ENCODE assay signal across 8 cellular contexts in genomic region chr7:17234398-17235021, GRCh38.
A peak's percentile ranks its signal among the peaks of the same experiment; 100 is the strongest.
DNase-seq lines count a peak whose midpoint lies in the region; ATAC-seq and TF ChIP-seq lines count a peak whose summit lies in the region.

No MANE protein-coding gene starts in this region.

- peak; percentile 86 for DNase-seq in NOMO-1 treated with dmso at 0.1 percent for 144 hours (lab: John Stamatoyannopoulos, UW; ENCODE audit: unreplicated experiment)
- DNase-seq in activated T-helper 1 cell treated with Interleukin-2 at 50 U/mL for 16 hours (ENCODE audit: low read depth), result peak; percentile 35
- DNase-seq in foreskin keratinocyte, result peak; percentile 78 to 88
- peak; percentile 77 for DNase-seq in smooth muscle cell of the brain vasculature (ENCODE audit: low read depth, low spot score)
- DNase-seq in NCI-H187 (lab: John Stamatoyannopoulos, UW), result no peak
- no peak for DNase-seq in HAP-1 (ENCODE audit: low spot score in 2 of 2)

- peak overlapping the region; percentile 75 for H3K27ac ChIP-seq in foreskin keratinocyte

- H3K27me3 ChIP-seq in foreskin keratinocyte, result no peaks in the 10 kb centered on the region
- no peaks in the 10 kb centered on the region for H3K27me3 ChIP-seq in HAP-1 (ENCODE audit: low read depth)

- no peaks in the 10 kb centered on the region for H3K9me3 ChIP-seq in HAP-1

- no peaks in the 10 kb centered on the region for H3K36me3 ChIP-seq in HAP-1 (replicated peaks)

- H3K4me1 ChIP-seq in foreskin keratinocyte, result peaks cover 13% of the 10 kb centered on the region
- H3K4me1 ChIP-seq in HAP-1, result no peaks in the 10 kb centered on the region

- H3K4me3 ChIP-seq in HAP-1, result no peak overlapping the region

- in situ Hi-C loops in HAP-1 (cut with MboI; ENCODE audit: low sequenced_read_pairs), result no loop called here

- ATAC-seq in GM18499 (IDR thresholded peaks at IDR 0.05; ENCODE audit: insufficient read depth, unreplicated experiment) (peak; percentile 95), HG02759 (IDR thresholded peaks at IDR 0.05; ENCODE audit: unreplicated experiment) (peak; percentile 97), foreskin keratinocyte (peak; percentile 97)

- TF ChIP-seq CTCF in foreskin keratinocyte (conservative IDR thresholded peaks at IDR 0.05), result peak; percentile 56

Comparison
In these comparisons a context has a peak if more than half of its experiments do, and no peak if none do; other contexts are left out.
1. DNase-seq: peak in NOMO-1 treated with dmso at 0.1 percent for 144 hours (single experiment), activated T-helper 1 cell treated with Interleukin-2 at 50 U/mL for 16 hours (single experiment), foreskin keratinocyte (2 of 2) and smooth muscle cell of the brain vasculature (single experiment); none in NCI-H187 (0 of 2) and HAP-1 (0 of 2).
2. Peak in every context shown above with its lines, with median percentiles within 50 percentile points of each other: ATAC-seq.